Comparison of ENCODE assay signal across 14 cellular contexts in the genomic region with DNA sequence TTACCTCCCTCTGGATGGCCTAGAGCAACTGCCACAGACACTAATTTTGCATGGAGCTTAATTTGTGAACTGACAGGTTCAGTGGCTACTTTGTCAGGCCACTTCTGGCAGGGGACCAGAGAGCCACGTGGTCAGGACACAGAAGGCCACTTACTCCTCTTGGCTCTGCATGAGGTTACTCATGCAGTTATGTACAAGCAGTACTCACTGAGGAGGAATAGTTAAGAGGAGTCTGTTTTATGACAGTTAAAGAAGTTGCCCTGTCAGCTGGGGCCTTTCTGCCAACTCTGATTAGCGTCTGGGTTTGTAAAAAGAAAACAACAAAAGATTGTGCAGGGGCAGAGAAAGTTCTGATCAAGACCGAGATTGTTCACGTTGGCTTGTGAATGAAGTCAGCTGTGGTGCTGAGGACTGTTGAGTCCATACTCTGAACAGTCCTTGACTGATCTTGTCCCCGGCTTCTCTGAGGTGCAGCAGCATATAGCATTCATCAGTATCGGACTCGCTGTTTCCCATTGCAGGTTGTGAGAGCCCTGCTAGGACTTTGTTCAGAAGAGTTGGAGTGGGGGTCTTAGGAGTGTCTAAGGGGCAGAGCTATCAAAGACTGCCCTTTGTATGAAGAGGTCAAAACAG. TPM values are rescaled to one million over a fixed set of nuclear protein-coding genes. Genes with fewer than 3 reads are reported as not detected.
DNase-seq lines count a peak whose midpoint lies in the region; ATAC-seq, FAIRE-seq and TF ChIP-seq lines count a peak whose summit lies in the region.
"Had no signal": no experiment of that assay in that cellular context is flagged by ENCODE, and none has a peak within 500 bp of the region (broad histone marks: within the 10 kb centered on the region; RNA-seq: fewer than 3 reads in every experiment).

No MANE protein-coding gene starts in this region.

- no peak overlapping the region for H3K4me3 Mint-ChIP-seq in activated CD8-positive, alpha-beta T cell treated with anti-CD3 and anti-CD28 coated beads for 36 hours
- H3K4me3 Mint-ChIP-seq: B cell; dendritic cell treated with granulocyte-macrophage colony-stimulating factor and Interleukin-4, amounts not matched to agents 40 ng/mL and 50 ng/mL, for 4 days had no signal

- no peaks in the 10 kb centered on the region for H3K36me3 Mint-ChIP-seq in activated CD8-positive, alpha-beta T cell treated with anti-CD3 and anti-CD28 coated beads for 36 hours (ENCODE audit: low read depth)

- POLR2A ChIA-PET in activated CD8-positive, alpha-beta T cell treated with anti-CD3 and anti-CD28 coated beads for 36 hours (lab: Charles Lee): no interaction called here

- no peak overlapping the region for H3K4me3 ChIP-seq in pancreas

- H3K9me3 Mint-ChIP-seq in activated CD8-positive, alpha-beta T cell treated with anti-CD3 and anti-CD28 coated beads for 36 hours: no peaks in the 10 kb centered on the region
- H3K9me3 Mint-ChIP-seq: dendritic cell treated with granulocyte-macrophage colony-stimulating factor and Interleukin-4, amounts not matched to agents 40 ng/mL and 50 ng/mL, for 4 days had no signal

- H3K27me3 ChIP-seq in pancreas: no peaks in the 10 kb centered on the region

- DNase-seq in AG20443 (ENCODE audit: low spot score): peak; percentile 43
- peak; percentile 20 for DNase-seq in RKO (ENCODE audit: low spot score)
- peak; percentile 77 for DNase-seq in left cardiac atrium
- peak; percentile 55 to 78 (median 66) for DNase-seq in pancreas
- no peak for DNase-seq in activated CD8-positive, alpha-beta T cell treated with anti-CD3 and anti-CD28 coated beads for 36 hours
- no peak for DNase-seq in cerebellar nuclear complex (lab: John Stamatoyannopoulos, UW)
- DNase-seq: activated CD4-positive, CD25-positive, alpha-beta regulatory T cell treated with anti-CD3 and anti-CD28 coated beads, Interleukin-2, amount 50 U/mL, for 72 hours; activated effector memory CD4-positive, alpha-beta T cell treated with Interleukin-2 at 50 U/mL for 16 hours; NCI-H2107; stimulated activated naive CD4-positive, alpha-beta T cell had no signal

- CTCF ChIA-PET in activated CD8-positive, alpha-beta T cell treated with anti-CD3 and anti-CD28 coated beads for 36 hours (lab: Charles Lee): no interaction called here

- ATAC-seq in left cardiac atrium (peak; percentile 89 to 94), pancreas (peak; percentile 88 to 96 (median 90)), HG02678 (IDR thresholded peaks at IDR 0.05; ENCODE audit: unreplicated experiment) (no peak), GM21737 (IDR thresholded peaks at IDR 0.05; ENCODE audit: unreplicated experiment) (no peak)
- ATAC-seq in activated CD8-positive, alpha-beta T cell treated with anti-CD3 and anti-CD28 coated beads for 36 hours: no peak

- no peaks in the 10 kb centered on the region for H3K36me3 ChIP-seq in pancreas

- no peaks in the 10 kb centered on the region for H3K9me3 ChIP-seq in pancreas

- no peak overlapping the region for H3K27ac Mint-ChIP-seq in activated CD8-positive, alpha-beta T cell treated with anti-CD3 and anti-CD28 coated beads for 36 hours
- H3K27ac Mint-ChIP-seq: B cell; dendritic cell treated with granulocyte-macrophage colony-stimulating factor and Interleukin-4, amounts not matched to agents 40 ng/mL and 50 ng/mL, for 4 days had no signal

- H3K4me1 ChIP-seq in pancreas: no peaks in the 10 kb centered on the region

- 45 to 57% methylated on average over 7 of the region's 7 CpGs for WGBS in pancreas, 2 donors

- TF ChIP-seq CTCF in pancreas (IDR thresholded peaks at IDR 0.05): no peak
- no peak for TF ChIP-seq CTCF in activated CD8-positive, alpha-beta T cell treated with anti-CD3 and anti-CD28 coated beads for 36 hours (IDR thresholded peaks at IDR 0.05)

- FAIRE-seq in pancreas (lab: Jason Lieb, UNC): no peak

- intact Hi-C loops in left cardiac atrium (cut with DNase I) (loop anchor here in 1 of 2 donors (5.0 kb wide), 1 partner anchor 43 kb away; a partner anchor contains a TSS), pancreas (cut with DNase I) (no loop called here)
- intact Hi-C loops in activated CD8-positive, alpha-beta T cell treated with anti-CD3 and anti-CD28 coated beads for 36 hours (cut with micrococcal nuclease): no loop called here

- no peaks in the 10 kb centered on the region for H3K27me3 Mint-ChIP-seq in activated CD8-positive, alpha-beta T cell treated with anti-CD3 and anti-CD28 coated beads for 36 hours
- H3K27me3 Mint-ChIP-seq: B cell; dendritic cell treated with granulocyte-macrophage colony-stimulating factor and Interleukin-4, amounts not matched to agents 40 ng/mL and 50 ng/mL, for 4 days had no signal

- H3K27ac ChIP-seq in pancreas: no peak overlapping the region

- peaks cover 2% of the 10 kb centered on the region for H3K4me1 Mint-ChIP-seq in activated CD8-positive, alpha-beta T cell treated with anti-CD3 and anti-CD28 coated beads for 36 hours (ENCODE audit: low read depth)

RNA-seq across cellular contexts. Expression of a gene that starts 41.4 kb away (rescaled TPM):
- total RNA-seq in left cardiac atrium: 10 to 100 TPM; 16.3 to 25.5 TPM
- 10 to 100 TPM in 5 of 6 donors, 1 to 10 TPM in 1; 8.6 to 24.7 (median 11.4) TPM for total RNA-seq in pancreas
- 10 to 100 TPM in 1 of 2 donors, 1 to 10 TPM in 1; 8.0 to 12.6 TPM for polyA plus RNA-seq in pancreas
- total RNA-seq in activated CD8-positive, alpha-beta T cell treated with anti-CD3 and anti-CD28 coated beads for 36 hours: 10 to 100 TPM; 13.3 to 14.2 TPM

Comparison
In these comparisons a context has a peak if more than half of its experiments do, and no peak if none do; other contexts are left out.
1. DNase-seq: peak in AG20443 (single experiment), RKO (single experiment), left cardiac atrium (single experiment) and pancreas (6 of 6); none in activated CD8-positive, alpha-beta T cell treated with anti-CD3 and anti-CD28 coated beads for 36 hours (single experiment) and cerebellar nuclear complex (0 of 2).
2. ATAC-seq: peak in left cardiac atrium (2 of 2) and pancreas (4 of 4); none in HG02678 (single experiment), GM21737 (single experiment) and activated CD8-positive, alpha-beta T cell treated with anti-CD3 and anti-CD28 coated beads for 36 hours (single experiment).